In genomic region chr20:45963059-45964011, GRCh38 we compare ENCODE assay signal across 8 cellular contexts. TPM values are rescaled to one million over a fixed set of nuclear protein-coding genes. Genes with fewer than 3 reads are reported as not detected.
A peak's percentile ranks its signal among the peaks of the same experiment; 100 is the strongest.
DNase-seq lines count a peak whose midpoint lies in the region; ATAC-seq, FAIRE-seq and TF ChIP-seq lines count a peak whose summit lies in the region.

No MANE protein-coding gene starts in this region.

- DNase-seq in AG08395 (ENCODE audit: low spot score) (peak; percentile 36), GM12865 (ENCODE audit: low read depth) (peak; percentile 74), NCI-H510A treated with DMSO at 0.1 percent for 48 hours (lab: John Stamatoyannopoulos, UW) (peak; percentile 76), dermis blood vessel endothelial cell (peak; percentile 72), pancreas (peak in 2 of 6 donors; percentile 43 to 54), cortex of kidney (lab: John Stamatoyannopoulos, UW) (no peak)
- no peak for DNase-seq in activated CD4-positive, alpha-beta T cell treated with anti-CD3 and anti-CD28 coated beads for 4 hours

- H3K9me3 ChIP-seq in pancreas = no peaks in the 10 kb centered on the region

- H3K27ac ChIP-seq in pancreas = no peak overlapping the region

- H3K27me3 ChIP-seq in pancreas = no peaks in the 10 kb centered on the region

- peak; percentile 53 to 89 (median 76) for ATAC-seq in pancreas
- no peak for ATAC-seq in HG02973 (IDR thresholded peaks at IDR 0.05; ENCODE audit: unreplicated experiment)

- H3K36me3 ChIP-seq in pancreas = peaks cover 0 to 86% (median 45%) of the 10 kb centered on the region in 3 donors

- H3K4me1 ChIP-seq in pancreas = no peaks in the 10 kb centered on the region

- FAIRE-seq in pancreas (lab: Jason Lieb, UNC) = no peak

- intact Hi-C loops in pancreas (cut with DNase I) = loop anchor here in 1 of 3 donors (10.0 kb wide), 1 partner anchor 139 kb away; the partner anchor contains the start of gene TNNC2

- WGBS in pancreas, 2 donors = 79 to 80% methylated on average over 34 of the region's 34 CpGs

- H3K4me3 ChIP-seq in GM12865 (ENCODE audit: low read depth, low read length) (no peak overlapping the region), pancreas (no peak overlapping the region)

- peak; percentile 13 for TF ChIP-seq CTCF in GM12865 (IDR thresholded peaks at IDR 0.05; ENCODE audit: insufficient read depth, low read depth, low read length, missing control alignments)
- peak in 3 of 4 donors; percentile 10 to 24 (median 23) for TF ChIP-seq CTCF in pancreas (IDR thresholded peaks at IDR 0.05)

RNA-seq across cellular contexts. Expression of gene ZNF335, which starts 8.7 kb away (rescaled TPM):
- total RNA-seq in dermis blood vessel endothelial cell (14.8 and 17.4 TPM in 2 replicates), pancreas (10 to 100 TPM in 2 of 6 donors, 1 to 10 TPM in 4; 7.4 to 11.0 (median 7.5) TPM)
- 10 to 100 TPM; 24.4 to 27.4 TPM for polyA plus RNA-seq in pancreas

RNA-seq across cellular contexts. Expression of gene PCIF1, which starts 28.9 kb away (rescaled TPM):
- 13.3 and 16.2 TPM in 2 replicates for total RNA-seq in dermis blood vessel endothelial cell
- 10 to 100 TPM; 13.3 to 19.2 (median 17.7) TPM for total RNA-seq in pancreas
- 10 to 100 TPM; 22.9 to 34.9 TPM for polyA plus RNA-seq in pancreas

RNA-seq across cellular contexts. Expression of gene MMP9, which starts 45.4 kb away (rescaled TPM):
- total RNA-seq in dermis blood vessel endothelial cell (not detected in 2 replicates), pancreas (1 to 10 TPM in 1 of 6 donors, under 1 TPM in 4, not detected in 1; 0.19 to 1.3 (median 0.29) TPM)
- under 1 TPM; 0.19 to 0.21 TPM for polyA plus RNA-seq in pancreas

RNA-seq across cellular contexts. Expression of gene PLTP, which starts 51.4 kb away (rescaled TPM):
- total RNA-seq in dermis blood vessel endothelial cell (2.4 and 5.4 TPM in 2 replicates), pancreas (100 to 1,000 TPM in 2 of 6 donors, 10 to 100 TPM in 4; 70.4 to 158 (median 95.1) TPM)
- 10 to 100 TPM; 35.5 to 56.8 TPM for polyA plus RNA-seq in pancreas

Comparison
In these comparisons a context has a peak if more than half of its experiments do, and no peak if none do; other contexts are left out.
1. DNase-seq: peak in AG08395 (single experiment), GM12865 (single experiment), NCI-H510A treated with DMSO at 0.1 percent for 48 hours (single experiment) and dermis blood vessel endothelial cell (single experiment); none in cortex of kidney (single experiment) and activated CD4-positive, alpha-beta T cell treated with anti-CD3 and anti-CD28 coated beads for 4 hours (0 of 2).